Comparison of ENCODE assay signal across 17 cellular contexts in the genomic region with DNA sequence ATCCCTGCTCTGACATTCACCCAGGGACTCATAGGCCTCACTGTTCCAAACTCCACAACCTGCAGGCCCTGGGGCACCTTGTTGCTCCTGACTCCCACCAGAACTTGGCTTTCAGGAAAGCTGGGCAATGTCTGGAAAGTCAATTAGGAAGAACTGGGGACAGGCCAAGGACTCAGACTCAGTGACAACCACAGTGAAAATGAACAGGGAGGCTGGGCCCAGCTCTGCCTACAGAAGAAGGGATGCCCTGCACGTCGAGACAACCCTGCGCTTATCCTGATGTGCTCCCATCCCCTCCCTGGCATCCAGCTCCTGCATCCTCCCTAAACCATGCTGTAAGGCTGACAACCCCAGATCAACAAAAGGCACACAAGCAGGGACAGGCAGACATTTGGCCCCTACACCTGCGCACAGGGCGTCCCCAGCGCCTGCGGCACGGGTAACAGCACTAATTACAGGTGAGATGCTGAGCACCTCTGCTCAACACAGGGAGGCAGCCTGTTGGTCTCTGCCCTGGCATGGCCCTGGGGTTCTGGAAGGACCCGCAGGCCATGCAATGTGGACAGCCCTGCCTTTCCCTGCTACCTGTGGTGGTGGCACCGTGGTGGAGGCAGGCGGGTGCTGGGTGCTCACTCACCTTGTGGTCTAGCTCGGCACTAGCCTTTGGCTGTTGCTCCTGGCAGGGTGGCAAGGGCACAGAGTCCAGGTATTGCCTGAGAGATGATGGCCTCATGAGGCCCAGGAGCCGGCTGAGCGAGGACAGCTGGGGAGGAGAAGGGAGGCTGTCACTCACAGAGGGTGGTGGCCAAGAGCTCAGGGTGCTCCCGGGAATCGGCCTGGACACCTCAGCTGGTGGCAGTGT. TPM values are rescaled to one million over a fixed set of nuclear protein-coding genes. Genes with fewer than 3 reads are reported as not detected.
DNase-seq lines count a peak whose midpoint lies in the region; ATAC-seq, FAIRE-seq and TF ChIP-seq lines count a peak whose summit lies in the region.
"Had no signal": no experiment of that assay in that cellular context is flagged by ENCODE, and none has a peak within 500 bp of the region (broad histone marks: within the 10 kb centered on the region; RNA-seq: fewer than 3 reads in every experiment).

No MANE protein-coding gene starts in this region.

- FAIRE-seq in HepG2 (lab: Jason Lieb, UNC) (no peak), kidney (lab: Jason Lieb, UNC) (no peak)
- FAIRE-seq: endometrium, H54 had no signal

- in situ Hi-C loops in HepG2 (cut with HindIII; ENCODE audit: extremely low pct_ligation_motif_present, low pct_unique_long_range_greater_than_20kb) = no loop called here
- in situ Hi-C loops in gastrocnemius medialis (cut with MboI; ENCODE audit: low sequenced_read_pairs in 4 of 4) = no loop called here

- no peak for DNase-seq in CD4-positive, CD25-positive, alpha-beta regulatory T cell
- no peak for DNase-seq in T-cell
- no peak for DNase-seq in HepG2 (ENCODE audit: low spot score)
- peak in 1 of 2 donors; percentile 45 for DNase-seq in gastrocnemius medialis
- no peak for DNase-seq in NOMO-1 (lab: John Stamatoyannopoulos, UW; ENCODE audit: unreplicated experiment in 2 of 2)
- no peak for DNase-seq in kidney
- DNase-seq: activated CD4-positive, CD25-positive, alpha-beta regulatory T cell treated with anti-CD3 and anti-CD28 coated beads, Interleukin-2, amount 50 U/mL, for 72 hours; activated CD8-positive, alpha-beta memory T cell treated with anti-CD3 and anti-CD28 coated beads, Interleukin-2, amount 10 ng/mL, durations not matched to agents 7 days and 5 days; activated naive CD8-positive, alpha-beta T cell treated with anti-CD3 and anti-CD28 coated beads for 36 hours; heart left ventricle; NCI-H1436 treated with DMSO at 0.1 percent for 48 hours; NCI-H526 had no signal

- H3K4me1 ChIP-seq in CD4-positive, CD25-positive, alpha-beta regulatory T cell (ENCODE audit: control insufficient read depth, insufficient read depth, low read length, poor library complexity, severe bottlenecking) = peaks cover 36% of the 10 kb centered on the region
- H3K4me1 ChIP-seq in HepG2 (ENCODE audit: insufficient read depth, low read length) (no peaks in the 10 kb centered on the region), gastrocnemius medialis (peaks cover 55 to 56% of the 10 kb centered on the region in 2 donors), kidney (ENCODE audit: control insufficient read depth in 1 of 2, insufficient read depth in 1 of 2, low read depth in 1 of 2, low read length in 2 of 2) (peaks cover 1 to 19% of the 10 kb centered on the region in 2 donors)

- no TSS peak for BruUV-seq in HepG2 (replicated peaks; lab: Mats Ljungman, UMichigan)

- H3K9me3 ChIP-seq in CD4-positive, CD25-positive, alpha-beta regulatory T cell (ENCODE audit: control insufficient read depth in 2 of 2, low read length in 2 of 2) = no peaks in the 10 kb centered on the region
- H3K9me3 ChIP-seq in HepG2 (ENCODE audit: low read length) = no peaks in the 10 kb centered on the region
- no peaks in the 10 kb centered on the region for H3K9me3 ChIP-seq in gastrocnemius medialis
- no peaks in the 10 kb centered on the region for H3K9me3 ChIP-seq in kidney (ENCODE audit: control insufficient read depth in 1 of 2, low read length in 2 of 2)
- H3K9me3 ChIP-seq: heart left ventricle, right atrium auricular region had no signal

- intact Hi-C loops in HepG2 (cut with micrococcal nuclease; ENCODE audit: unreplicated experiment) (no loop called here), gastrocnemius medialis (cut with DNase I; ENCODE audit: low total_unique reads) (no loop called here), kidney (cut with DNase I) (no loop called here)

- no peaks in the 10 kb centered on the region for H3K36me3 ChIP-seq in CD4-positive, CD25-positive, alpha-beta regulatory T cell (ENCODE audit: control insufficient read depth, insufficient read depth, low read length)
- no peaks in the 10 kb centered on the region for H3K36me3 ChIP-seq in HepG2 (replicated peaks in 1 of 2; ENCODE audit: control insufficient read depth in 1 of 2, insufficient read depth in 2 of 2, low read length in 2 of 2)
- H3K36me3 ChIP-seq in gastrocnemius medialis = no peaks in the 10 kb centered on the region
- H3K36me3 ChIP-seq in kidney (ENCODE audit: control insufficient read depth in 1 of 2, insufficient read depth in 2 of 2, low read length in 2 of 2) = no peaks in the 10 kb centered on the region
- H3K36me3 ChIP-seq: heart left ventricle, right atrium auricular region had no signal

- H3K4me1 Mint-ChIP-seq in CD4-positive, CD25-positive, alpha-beta regulatory T cell = peaks cover 5 to 74% (median 18%) of the 10 kb centered on the region in 4 donors
- peaks cover 68 to 79% (median 74%) of the 10 kb centered on the region in 3 donors for H3K4me1 Mint-ChIP-seq in T-cell

- no peaks in the 10 kb centered on the region for H4K20me1 ChIP-seq in HepG2 (ENCODE audit: insufficient read depth, low read length)

- no peaks in the 10 kb centered on the region for H3K9me3 Mint-ChIP-seq in CD4-positive, CD25-positive, alpha-beta regulatory T cell
- no peaks in the 10 kb centered on the region for H3K9me3 Mint-ChIP-seq in T-cell
- H3K9me3 Mint-ChIP-seq: activated naive CD8-positive, alpha-beta T cell treated with anti-CD3 and anti-CD28 coated beads for 36 hours had no signal

- TF ChIP-seq CTCF in HepG2 (CRISPR knock-in tag; IDR thresholded peaks at IDR 0.05) (no peak), gastrocnemius medialis (IDR thresholded peaks at IDR 0.05 in 4 of 5, conservative IDR thresholded peaks at IDR 0.05 in 1 of 5) (no peak), kidney (IDR thresholded peaks at IDR 0.05; ENCODE audit: borderline replicate concordance, extremely low read depth, insufficient read depth) (no peak)

- peak overlapping the region in 1 of 4 donors; percentile 65 for H3K4me3 Mint-ChIP-seq in CD4-positive, CD25-positive, alpha-beta regulatory T cell
- peak overlapping the region in 2 of 3 donors; percentile 17 to 52 for H3K4me3 Mint-ChIP-seq in T-cell
- H3K4me3 Mint-ChIP-seq: activated CD8-positive, alpha-beta memory T cell treated with anti-CD3 and anti-CD28 coated beads, Interleukin-2, amount 10 ng/mL, durations not matched to agents 7 days and 5 days; activated naive CD8-positive, alpha-beta T cell treated with anti-CD3 and anti-CD28 coated beads for 36 hours had no signal

- no peak for TF ChIP-seq POLR2A in HepG2 (IDR thresholded peaks at IDR 0.05; ENCODE audit: insufficient read depth in 1 of 2, low read depth in 2 of 2, low read length in 2 of 2)
- TF ChIP-seq POLR2A in gastrocnemius medialis (IDR thresholded peaks at IDR 0.05) = no peak

- H3K27me3 ChIP-seq in CD4-positive, CD25-positive, alpha-beta regulatory T cell (ENCODE audit: control insufficient read depth, insufficient read depth, low read length) = no peaks in the 10 kb centered on the region
- H3K27me3 ChIP-seq in HepG2 (ENCODE audit: control insufficient read depth in 1 of 2, insufficient read depth in 2 of 2, low read length in 2 of 2) = peaks cover 18 to 59% of the 10 kb centered on the region in 2 experiments
- no peaks in the 10 kb centered on the region for H3K27me3 ChIP-seq in gastrocnemius medialis
- H3K27me3 ChIP-seq: heart left ventricle, right atrium auricular region had no signal

- H2AFZ ChIP-seq in HepG2 (ENCODE audit: low read length) = no peak overlapping the region

- CTCF ChIA-PET in T-cell (lab: Charles Lee) (interaction anchor here in 1 of 2 donors (0.6 to 0.9 kb wide), 2 partner anchors 35 to 117 kb away, joined by 3 read pairs; a partner anchor contains a TSS), HepG2 (lab: Yijun Ruan, JAX; ENCODE audit: low intra/inter-chr PET ratio, low total read pairs) (no interaction called here)

- WGBS in HepG2 (ENCODE audit: low lambda C conversion rate) = 45% methylated on average over 12 of the region's 16 CpGs

- POLR2A ChIA-PET in T-cell (lab: Charles Lee) = interaction anchor here in 1 of 2 donors (0.5 kb wide), 1 partner anchor 130 kb away, joined by 3 read pairs; no protein-coding TSS in a partner anchor
- POLR2A ChIA-PET in HepG2 (lab: Yijun Ruan, JAX) = no interaction called here

- H3K27ac ChIP-seq in CD4-positive, CD25-positive, alpha-beta regulatory T cell (ENCODE audit: insufficient read depth, low read length, poor library complexity, severe bottlenecking) = no peak overlapping the region
- no peak overlapping the region for H3K27ac ChIP-seq in HepG2 (ENCODE audit: extremely low read length, insufficient read depth, low read length)
- peak overlapping the region in 1 of 4 donors; percentile 13 for H3K27ac ChIP-seq in gastrocnemius medialis
- no peak overlapping the region for H3K27ac ChIP-seq in kidney (ENCODE audit: low read depth in 2 of 2, low read length in 2 of 2)
- H3K27ac ChIP-seq: coronary artery, right atrium auricular region had no signal

- no peaks in the 10 kb centered on the region for H3K36me3 Mint-ChIP-seq in CD4-positive, CD25-positive, alpha-beta regulatory T cell
- no peaks in the 10 kb centered on the region for H3K36me3 Mint-ChIP-seq in T-cell
- H3K36me3 Mint-ChIP-seq: activated CD8-positive, alpha-beta memory T cell treated with anti-CD3 and anti-CD28 coated beads, Interleukin-2, amount 10 ng/mL, durations not matched to agents 7 days and 5 days; activated naive CD8-positive, alpha-beta T cell treated with anti-CD3 and anti-CD28 coated beads for 36 hours had no signal

- no peak overlapping the region for H3K4me2 ChIP-seq in HepG2 (ENCODE audit: low read depth, low read length)

- no peak for ATAC-seq in CD4-positive, CD25-positive, alpha-beta regulatory T cell (ENCODE audit: low read depth in 2 of 2)
- ATAC-seq in T-cell (replicated peaks in 1 of 4) = no peak
- ATAC-seq in HepG2 = no peak
- peak; percentile 40 to 44 for ATAC-seq in gastrocnemius medialis
- no peak for ATAC-seq in HG02678 (IDR thresholded peaks at IDR 0.05; ENCODE audit: unreplicated experiment)
- ATAC-seq: activated CD8-positive, alpha-beta memory T cell treated with anti-CD3 and anti-CD28 coated beads, Interleukin-2, amount 10 ng/mL, durations not matched to agents 7 days and 5 days; heart left ventricle had no signal

- no peak for TF ChIP-seq EP300 in HepG2 (IDR thresholded peaks at IDR 0.05; ENCODE audit: low read depth in 2 of 2, low read length in 2 of 2)
- TF ChIP-seq EP300 in HepG2 (CRISPR knock-in tag; IDR thresholded peaks at IDR 0.05; ENCODE audit: borderline replicate concordance) = no peak

- H3K4me3 ChIP-seq in CD4-positive, CD25-positive, alpha-beta regulatory T cell (ENCODE audit: low read depth, low read length) = no peak overlapping the region
- H3K4me3 ChIP-seq in HepG2 (replicated peaks in 1 of 3; ENCODE audit: insufficient read depth in 1 of 3, low read depth in 2 of 3, low read length in 3 of 3) (no peak overlapping the region), gastrocnemius medialis (no peak overlapping the region), kidney (ENCODE audit: low read length in 2 of 2) (no peak overlapping the region)
- H3K4me3 ChIP-seq: coronary artery, heart left ventricle, right atrium auricular region had no signal

- TF ChIP-seq RAD21 in HepG2 (CRISPR knock-in tag; IDR thresholded peaks at IDR 0.05) = no peak

- H3K9ac ChIP-seq in HepG2 (ENCODE audit: insufficient read depth, low read depth, low read length) = no peak overlapping the region
- H3K9ac ChIP-seq in kidney (ENCODE audit: low read length in 2 of 2) = no peak overlapping the region

- no peaks in the 10 kb centered on the region for H3K27me3 Mint-ChIP-seq in CD4-positive, CD25-positive, alpha-beta regulatory T cell
- H3K27me3 Mint-ChIP-seq in T-cell = no peaks in the 10 kb centered on the region
- H3K27me3 Mint-ChIP-seq: activated CD8-positive, alpha-beta memory T cell treated with anti-CD3 and anti-CD28 coated beads, Interleukin-2, amount 10 ng/mL, durations not matched to agents 7 days and 5 days; activated naive CD8-positive, alpha-beta T cell treated with anti-CD3 and anti-CD28 coated beads for 36 hours had no signal

- no peaks in the 10 kb centered on the region for H3K79me2 ChIP-seq in HepG2 (ENCODE audit: insufficient read depth, low read length)

- H3K27ac Mint-ChIP-seq in CD4-positive, CD25-positive, alpha-beta regulatory T cell = peak overlapping the region in 2 of 3 donors; percentile 33 to 48
- peak overlapping the region; percentile 44 to 70 for H3K27ac Mint-ChIP-seq in T-cell
- H3K27ac Mint-ChIP-seq: activated CD8-positive, alpha-beta memory T cell treated with anti-CD3 and anti-CD28 coated beads, Interleukin-2, amount 10 ng/mL, durations not matched to agents 7 days and 5 days; activated naive CD8-positive, alpha-beta T cell treated with anti-CD3 and anti-CD28 coated beads for 36 hours had no signal

RNA-seq across cellular contexts. Expression of a gene that starts 23.6 kb away (rescaled TPM):
- 23.3 TPM for total RNA-seq in CD4-positive, CD25-positive, alpha-beta regulatory T cell
- polyA plus RNA-seq in CD4-positive, CD25-positive, alpha-beta regulatory T cell = 1 to 10 TPM; 1.3 to 3.1 (median 2.2) TPM
- total RNA-seq in T-cell = 10 to 100 TPM; 36.3 to 89.0 (median 72.3) TPM
- 11.3 and 25.9 TPM in 2 replicates for total RNA-seq in HepG2 (2016; rRNA removed; fragmentation: Illumina TruSeq; extraction: Trizol)
- total RNA-seq in HepG2 (2016; cell fraction: cytosol; rRNA removed; fragmentation: Illumina TruSeq; extraction: Trizol; ENCODE audit: low read depth) = 3.5 and 4.2 TPM in 2 replicates
- 8.4 and 25.7 TPM in 2 replicates for total RNA-seq in HepG2 (2016; cell fraction: insoluble cytoplasmic fraction; rRNA removed; fragmentation: Illumina TruSeq; extraction: Trizol)
- total RNA-seq in HepG2 (2016; cell fraction: membrane; rRNA removed; fragmentation: Illumina TruSeq; extraction: Trizol) = 10.9 and 11.4 TPM in 2 replicates
- 22.1 and 28.3 TPM in 2 replicates for total RNA-seq in HepG2 (2016; cell fraction: nucleus; rRNA removed; fragmentation: Illumina TruSeq; extraction: Trizol)
- polyA plus RNA-seq in HepG2 (2011; rRNA removed) = 46.6 and 69.2 TPM in 2 replicates
- polyA plus RNA-seq in HepG2 (2011; cell fraction: cytosol; rRNA removed) = 33.4 and 47.8 TPM in 2 replicates
- 135 and 157 TPM in 2 replicates for polyA plus RNA-seq in HepG2 (2011; cell fraction: nucleus; rRNA removed)
- 27.3 and 39.4 TPM in 2 replicates for polyA plus RNA-seq in HepG2 (2012)
- 1.0 and 1.2 TPM in 2 replicates for polyA plus RNA-seq in HepG2 (2016; cell fraction: cytosol; fragmentation: Illumina TruSeq; extraction: Trizol; ENCODE audit: low read depth)
- 6.0 and 8.4 TPM in 2 replicates for polyA plus RNA-seq in HepG2 (2016; cell fraction: insoluble cytoplasmic fraction; fragmentation: Illumina TruSeq; extraction: Trizol; ENCODE audit: low read depth)
- 3.1 and 3.2 TPM in 2 replicates for polyA plus RNA-seq in HepG2 (2016; cell fraction: membrane; fragmentation: Illumina TruSeq; extraction: Trizol; ENCODE audit: low read depth)
- 51.6 and 60.2 TPM in 2 replicates for polyA plus RNA-seq in HepG2 (2016; cell fraction: nucleus; fragmentation: Illumina TruSeq; extraction: Trizol; ENCODE audit: insufficient read depth, low read depth)
- 29.1 and 175 TPM in 2 replicates for polyA minus RNA-seq in HepG2 (2011; rRNA and poly(A)+ RNA removed; ENCODE audit: low replicate concordance)
- polyA minus RNA-seq in HepG2 (2011; cell fraction: cytosol; rRNA and poly(A)+ RNA removed) = 41.8 and 45.0 TPM in 2 replicates
- polyA minus RNA-seq in HepG2 (2011; cell fraction: nucleus; rRNA and poly(A)+ RNA removed) = 25.8 and 31.7 TPM in 2 replicates
- total RNA-seq in gastrocnemius medialis = 1 to 10 TPM; 3.2 to 8.6 (median 6.5) TPM
- 44.6 TPM for total RNA-seq in kidney
- polyA plus RNA-seq in kidney (ENCODE audit: insufficient read depth, low read depth, low replicate concordance) = 11.1 TPM

RNA-seq across cellular contexts. Expression of a gene that starts 35.7 kb away (rescaled TPM):
- total RNA-seq in CD4-positive, CD25-positive, alpha-beta regulatory T cell = 31.9 TPM
- polyA plus RNA-seq in CD4-positive, CD25-positive, alpha-beta regulatory T cell = 10 to 100 TPM; 30.2 to 44.4 (median 37.6) TPM
- 10 to 100 TPM; 16.9 to 25.0 (median 19.2) TPM for total RNA-seq in T-cell
- 23.2 and 26.7 TPM in 2 replicates for total RNA-seq in HepG2 (2016; rRNA removed; fragmentation: Illumina TruSeq; extraction: Trizol)
- total RNA-seq in HepG2 (2016; cell fraction: cytosol; rRNA removed; fragmentation: Illumina TruSeq; extraction: Trizol; ENCODE audit: low read depth) = 40.7 and 45.8 TPM in 2 replicates
- total RNA-seq in HepG2 (2016; cell fraction: insoluble cytoplasmic fraction; rRNA removed; fragmentation: Illumina TruSeq; extraction: Trizol) = 26.3 and 27.1 TPM in 2 replicates
- total RNA-seq in HepG2 (2016; cell fraction: membrane; rRNA removed; fragmentation: Illumina TruSeq; extraction: Trizol) = 37.4 and 41.3 TPM in 2 replicates
- 10.3 and 11.7 TPM in 2 replicates for total RNA-seq in HepG2 (2016; cell fraction: nucleus; rRNA removed; fragmentation: Illumina TruSeq; extraction: Trizol)
- 24.8 and 27.8 TPM in 2 replicates for polyA plus RNA-seq in HepG2 (2011; rRNA removed)
- polyA plus RNA-seq in HepG2 (2011; cell fraction: cytosol; rRNA removed) = 18.3 and 31.5 TPM in 2 replicates
- 24.2 and 29.2 TPM in 2 replicates for polyA plus RNA-seq in HepG2 (2011; cell fraction: nucleus; rRNA removed)
- 14.6 and 20.3 TPM in 2 replicates for polyA plus RNA-seq in HepG2 (2012)
- polyA plus RNA-seq in HepG2 (2016; cell fraction: cytosol; fragmentation: Illumina TruSeq; extraction: Trizol; ENCODE audit: low read depth) = 55.3 and 63.9 TPM in 2 replicates
- 33.9 and 35.0 TPM in 2 replicates for polyA plus RNA-seq in HepG2 (2016; cell fraction: insoluble cytoplasmic fraction; fragmentation: Illumina TruSeq; extraction: Trizol; ENCODE audit: low read depth)
- polyA plus RNA-seq in HepG2 (2016; cell fraction: membrane; fragmentation: Illumina TruSeq; extraction: Trizol; ENCODE audit: low read depth) = 40.8 and 47.0 TPM in 2 replicates
- polyA plus RNA-seq in HepG2 (2016; cell fraction: nucleus; fragmentation: Illumina TruSeq; extraction: Trizol; ENCODE audit: insufficient read depth, low read depth) = 23.0 and 24.9 TPM in 2 replicates
- 10.9 and 17.9 TPM in 2 replicates for polyA minus RNA-seq in HepG2 (2011; rRNA and poly(A)+ RNA removed; ENCODE audit: low replicate concordance)
- polyA minus RNA-seq in HepG2 (2011; cell fraction: cytosol; rRNA and poly(A)+ RNA removed) = 4.6 and 5.6 TPM in 2 replicates
- polyA minus RNA-seq in HepG2 (2011; cell fraction: nucleus; rRNA and poly(A)+ RNA removed) = 8.2 and 14.2 TPM in 2 replicates
- total RNA-seq in gastrocnemius medialis = 10 to 100 TPM; 25.8 to 50.6 (median 43.8) TPM
- total RNA-seq in kidney = 10.8 TPM
- 19.2 TPM for polyA plus RNA-seq in kidney (ENCODE audit: insufficient read depth, low read depth, low replicate concordance)

RNA-seq across cellular contexts. Expression of a gene that starts 49.7 kb away (rescaled TPM):
- 16.4 TPM for total RNA-seq in CD4-positive, CD25-positive, alpha-beta regulatory T cell
- 1 to 10 TPM in 1 of 4 donors, under 1 TPM in 3; 0.68 to 1.1 (median 0.90) TPM for polyA plus RNA-seq in CD4-positive, CD25-positive, alpha-beta regulatory T cell
- total RNA-seq in T-cell = 10 to 100 TPM; 10.1 to 19.5 (median 16.4) TPM
- total RNA-seq in HepG2 (2016; rRNA removed; fragmentation: Illumina TruSeq; extraction: Trizol) = 0.35 and 1.5 TPM in 2 replicates
- 0.35 and 0.51 TPM in 2 replicates for total RNA-seq in HepG2 (2016; cell fraction: cytosol; rRNA removed; fragmentation: Illumina TruSeq; extraction: Trizol; ENCODE audit: low read depth)
- total RNA-seq in HepG2 (2016; cell fraction: insoluble cytoplasmic fraction; rRNA removed; fragmentation: Illumina TruSeq; extraction: Trizol) = 0.61 and 2.2 TPM in 2 replicates
- 0.77 and 0.90 TPM in 2 replicates for total RNA-seq in HepG2 (2016; cell fraction: membrane; rRNA removed; fragmentation: Illumina TruSeq; extraction: Trizol)
- 2.3 and 2.8 TPM in 2 replicates for total RNA-seq in HepG2 (2016; cell fraction: nucleus; rRNA removed; fragmentation: Illumina TruSeq; extraction: Trizol)
- 1.6 and 2.7 TPM in 2 replicates for polyA plus RNA-seq in HepG2 (2011; rRNA removed)
- polyA plus RNA-seq in HepG2 (2011; cell fraction: cytosol; rRNA removed) = 0.71 and 0.90 TPM in 2 replicates
- 17.9 and 22.1 TPM in 2 replicates for polyA plus RNA-seq in HepG2 (2011; cell fraction: nucleus; rRNA removed)
- 0.72 and 2.1 TPM in 2 replicates for polyA plus RNA-seq in HepG2 (2012)
- 0.47 and 0.50 TPM in 2 replicates for polyA plus RNA-seq in HepG2 (2016; cell fraction: cytosol; fragmentation: Illumina TruSeq; extraction: Trizol; ENCODE audit: low read depth)
- polyA plus RNA-seq in HepG2 (2016; cell fraction: insoluble cytoplasmic fraction; fragmentation: Illumina TruSeq; extraction: Trizol; ENCODE audit: low read depth) = 0.32 and 0.50 TPM in 2 replicates
- 0.47 and 0.74 TPM in 2 replicates for polyA plus RNA-seq in HepG2 (2016; cell fraction: membrane; fragmentation: Illumina TruSeq; extraction: Trizol; ENCODE audit: low read depth)
- polyA plus RNA-seq in HepG2 (2016; cell fraction: nucleus; fragmentation: Illumina TruSeq; extraction: Trizol; ENCODE audit: insufficient read depth, low read depth) = 9.2 and 10.4 TPM in 2 replicates
- 1.6 and 5.1 TPM in 2 replicates for polyA minus RNA-seq in HepG2 (2011; rRNA and poly(A)+ RNA removed; ENCODE audit: low replicate concordance)
- polyA minus RNA-seq in HepG2 (2011; cell fraction: cytosol; rRNA and poly(A)+ RNA removed) = not detected in 2 replicates
- 3.9 and 4.1 TPM in 2 replicates for polyA minus RNA-seq in HepG2 (2011; cell fraction: nucleus; rRNA and poly(A)+ RNA removed)
- 1,000 to 10,000 TPM in 2 of 4 donors, 100 to 1,000 TPM in 2; 642 to 1,565 (median 923) TPM for total RNA-seq in gastrocnemius medialis
- 4.0 TPM for total RNA-seq in kidney
- polyA plus RNA-seq in kidney (ENCODE audit: insufficient read depth, low read depth, low replicate concordance) = 1.6 TPM

Comparison
In these comparisons a context has a peak if more than half of its experiments do, and no peak if none do; other contexts are left out.
1. ATAC-seq: peak in gastrocnemius medialis (2 of 2); none in CD4-positive, CD25-positive, alpha-beta regulatory T cell (0 of 2), T-cell (0 of 4), HepG2 (single experiment) and HG02678 (single experiment).
2. RNA of a gene that starts 49.7 kb away (total RNA-seq): 642 to 1,565 TPM in gastrocnemius medialis; 10.1 to 19.5 TPM in T-cell, 16.4 TPM in CD4-positive, CD25-positive, alpha-beta regulatory T cell (single experiment), 4.0 TPM in kidney (single experiment) and 0.35 to 2.8 TPM in HepG2; every median in the first group is over 10 times any median in the second.